In the genomic region with DNA sequence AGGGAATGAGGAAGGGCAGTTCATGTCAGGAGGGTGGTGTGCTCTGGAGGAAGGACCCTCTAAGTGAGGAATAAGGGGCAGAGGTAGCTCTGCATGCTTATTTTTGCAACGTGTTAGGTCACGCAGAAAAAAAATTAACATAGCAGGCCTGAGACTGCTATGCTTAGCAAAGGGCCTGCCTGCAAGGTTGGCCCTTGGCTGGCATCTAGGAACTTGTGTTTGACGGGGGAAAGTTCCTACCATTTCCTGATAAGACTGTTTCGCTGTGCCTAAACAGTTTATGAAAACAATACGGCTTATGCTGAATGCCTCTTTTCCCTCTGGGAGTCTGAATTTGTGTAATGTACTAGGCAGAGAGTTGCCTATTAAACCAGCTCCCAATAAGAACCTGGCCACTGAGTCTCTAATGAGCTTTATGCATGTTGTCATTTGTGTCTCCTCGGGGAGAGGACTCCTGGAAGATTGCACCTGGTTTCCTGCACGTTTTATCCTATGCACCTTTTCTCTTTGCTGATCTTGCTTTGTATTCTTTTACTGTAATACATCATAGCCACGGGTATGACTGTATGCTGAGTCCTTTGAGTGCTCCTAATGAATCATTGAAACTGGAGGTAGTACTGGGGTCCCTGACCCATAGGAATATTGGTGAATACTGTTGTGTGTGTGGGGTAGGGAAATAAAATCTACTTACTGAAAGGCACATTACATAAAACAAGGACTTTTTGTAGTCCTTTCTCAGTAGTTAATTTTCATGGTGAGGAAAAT, we compare ENCODE assay signal across 1 cellular context.
TF ChIP-seq lines count a peak whose summit lies in the region.

No MANE protein-coding gene starts in this region.

TF ChIP-seq in HepG2, 621 proteins besides CTCF, POLR2A, EP300 and RAD21:
- TF ChIP-seq CEBPB (IDR thresholded peaks at IDR 0.05; ENCODE audit: borderline replicate concordance, low read depth, low read length) = no peak
- TF ChIP-seq RBM22 (optimal IDR thresholded peaks at IDR 0.05; ENCODE audit: low read length) = peak; percentile 34
- TF ChIP-seq ZNF253 (CRISPR knock-in tag; IDR thresholded peaks at IDR 0.05; ENCODE audit: borderline replicate concordance) = no peak
TF ChIP-seq in HepG2: peak in this region for 1.
